19 cellular contexts compared by ENCODE assay signal in the genomic region with DNA sequence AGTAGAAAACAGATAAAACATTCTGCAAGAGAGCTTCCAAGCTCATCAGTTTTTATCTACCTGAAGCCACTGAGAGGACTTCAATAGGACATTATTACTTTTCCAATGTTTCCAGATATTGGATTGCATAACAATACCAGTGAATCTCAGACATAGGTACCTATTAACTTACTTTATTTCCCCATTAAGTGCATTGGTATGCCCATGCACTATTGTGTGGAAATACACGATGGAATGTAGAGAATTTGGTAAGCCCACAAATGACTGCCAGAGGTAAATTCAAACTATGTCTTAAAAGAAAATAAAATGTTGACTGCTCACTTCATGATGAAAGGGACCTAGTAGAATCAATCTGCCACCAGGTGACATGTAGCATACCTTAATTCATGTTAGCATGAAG. TPM values are rescaled to one million over a fixed set of nuclear protein-coding genes. Genes with fewer than 3 reads are reported as not detected.
"Had no signal": no experiment of that assay in that cellular context is flagged by ENCODE, and none has a peak within 500 bp of the region (broad histone marks: within the 10 kb centered on the region; RNA-seq: fewer than 3 reads in every experiment).

No MANE protein-coding gene starts in this region.

- H3K4me3 ChIP-seq: left ventricle myocardium inferior, upper lobe of right lung had no signal

- DNase-seq: activated B cell treated with CpG ODN at 0.5 μM for 24 hours; activated CD4-positive, alpha-beta memory T cell treated with anti-CD3 and anti-CD28 coated beads for 36 hours; activated CD4-positive, alpha-beta T cell treated with anti-CD3 and anti-CD28 coated beads for 4 hours; activated effector memory CD4-positive, alpha-beta T cell treated with anti-CD3 and anti-CD28 coated beads, Interleukin-2, amount 50 U/mL, for 16 hours; activated naive CD4-positive, alpha-beta T cell treated with anti-CD3 and anti-CD28 coated beads, Interleukin-2, amount 10 ng/mL, durations not matched to agents 7 days and 5 days; dermis blood vessel endothelial cell; effector memory CD4-positive, alpha-beta T cell; foreskin melanocyte; kidney glomerular epithelial cell; left ventricle myocardium inferior; midbrain; natural killer cell; retina; stimulated activated CD4-positive, alpha-beta T cell treated with anti-CD3 and anti-CD28 coated beads, Interleukin-4, amount 100 ng/mL, for 4 hours; stimulated activated naive CD8-positive, alpha-beta T cell treated with anti-CD3 and anti-CD28 coated beads, Interleukin-15, Interleukin-2, amounts not matched to agents 100 U/mL and 50 U/mL, for 24 hours; SW 1271; T-helper 17 cell; upper lobe of right lung had no signal

RNA-seq across cellular contexts. Expression of a gene that starts 48.1 kb away (rescaled TPM):
- total RNA-seq: activated CD4-positive, alpha-beta memory T cell treated with anti-CD3 and anti-CD28 coated beads for 36 hours; dermis blood vessel endothelial cell; lung microvascular endothelial cell; natural killer cell; T-helper 17 cell had no signal
